19 cellular contexts compared by ENCODE assay signal in genomic region chr17:57585341-57586098, GRCh38.
DNase-seq lines count a peak whose midpoint lies in the region; ATAC-seq, FAIRE-seq and TF ChIP-seq lines count a peak whose summit lies in the region.
"Had no signal": no experiment of that assay in that cellular context is flagged by ENCODE, and none has a peak within 500 bp of the region (broad histone marks: within the 10 kb centered on the region; RNA-seq: fewer than 3 reads in every experiment).

No MANE protein-coding gene starts in this region.

- no peak for TF ChIP-seq CTCF in HCT116 (IDR thresholded peaks at IDR 0.05 in 2 of 3, conservative IDR thresholded peaks at IDR 0.05 in 1 of 3; ENCODE audit: borderline replicate concordance in 1 of 3, insufficient read depth in 1 of 3, low read depth in 2 of 3, low read length in 2 of 3)
- no peak for TF ChIP-seq CTCF in bronchial epithelial cell (IDR thresholded peaks at IDR 0.05; ENCODE audit: insufficient read depth, low read length, severe bottlenecking)
- TF ChIP-seq CTCF in GM13976 (IDR thresholded peaks at IDR 0.05; ENCODE audit: borderline replicate concordance, control extremely low read depth, extremely low read depth, insufficient read depth, missing control alignments): no peak

- TF ChIP-seq POLR2A in HCT116 (IDR thresholded peaks at IDR 0.05; ENCODE audit: borderline replicate concordance, extremely low read depth, insufficient read depth, insufficient read length): no peak

- H3K27ac ChIP-seq in HCT116 (ENCODE audit: low read depth, low read length) (no peak overlapping the region), temporal lobe (ENCODE audit: low read depth, low read length) (peak overlapping the region; percentile 2)
- H3K27ac ChIP-seq: BLaER1 treated with 17β-estradiol and CSF1 and Interleukin-3, amounts not matched to agents 10 nM and 100 nM; cardiac muscle cell; SJSA1 had no signal

- intact Hi-C loops in HCT116 (cut with micrococcal nuclease): no loop called here

- RAD21 ChIA-PET in HCT116 (lab: Charles Lee; ENCODE audit: low non-redundant PET in 1 of 2, low total read pairs in 2 of 2, uncharacterized antibody in 2 of 2, unreplicated experiment in 2 of 2): no interaction called here

- ATAC-seq in HCT116: 0 out of 2 replicates have a peak, but pooled peaks have one; percentile 14
- ATAC-seq: activated T-cell treated with anti-CD3 and anti-CD28 coated beads, Interleukin-2, amount 50 U/mL, for 4 hours had no signal

- peak; percentile 70 for FAIRE-seq in bronchial epithelial cell (lab: Jason Lieb, UNC)
- FAIRE-seq: keratinocyte had no signal

- no peak overlapping the region for H3K4me2 ChIP-seq in HCT116 (ENCODE audit: low read length)

- CTCF ChIA-PET in HCT116 (lab: Charles Lee): no interaction called here

- H3K27me3 ChIP-seq in HCT116 (ENCODE audit: insufficient read depth, low read length) (no peaks in the 10 kb centered on the region), bronchial epithelial cell (ENCODE audit: control insufficient read depth, insufficient read depth, low read length) (no peaks in the 10 kb centered on the region)
- H3K27me3 ChIP-seq: BLaER1 treated with 17β-estradiol and CSF1 and Interleukin-3, amounts not matched to agents 10 nM and 100 nM; cardiac muscle cell; SJSA1 had no signal

- no peaks in the 10 kb centered on the region for H3K9me3 ChIP-seq in HCT116 (ENCODE audit: control insufficient read depth in 1 of 2, insufficient read depth in 1 of 2, low read depth in 1 of 2, low read length in 2 of 2)
- H3K9me3 ChIP-seq: BLaER1 treated with 17β-estradiol and CSF1 and Interleukin-3, amounts not matched to agents 10 nM and 100 nM; SJSA1 had no signal

- POLR2A ChIA-PET in HCT116 (lab: Charles Lee): no interaction called here

- no peak overlapping the region for H3K9ac ChIP-seq in HCT116 (ENCODE audit: low read length)
- H3K9ac ChIP-seq: BLaER1 treated with 17β-estradiol and CSF1 and Interleukin-3, amounts not matched to agents 10 nM and 100 nM had no signal

- TF ChIP-seq RAD21 in HCT116 (IDR thresholded peaks at IDR 0.05; ENCODE audit: low read depth): no peak

- BruUV-seq in HCT116 (replicated peaks; lab: Mats Ljungman, UMichigan): no TSS peak

- in situ Hi-C loops in GM13976 (cut with MboI; ENCODE audit: low sequenced_read_pairs, unreplicated experiment): no loop called here

- no peaks in the 10 kb centered on the region for H4K20me1 ChIP-seq in HCT116 (ENCODE audit: insufficient read depth)

- no peak overlapping the region for H2AFZ ChIP-seq in HCT116 (ENCODE audit: low read depth, low read length, poor library complexity, severe bottlenecking)

- H3K4me3 ChIP-seq in HCT116 (replicated peaks in 1 of 2; ENCODE audit: low read depth in 1 of 2, low read length in 2 of 2) (no peak overlapping the region), bronchial epithelial cell (ENCODE audit: low read depth, low read length) (no peak overlapping the region)
- H3K4me3 ChIP-seq: BLaER1 treated with 17β-estradiol and CSF1 and Interleukin-3, amounts not matched to agents 10 nM and 100 nM; cardiac muscle cell; SJSA1 had no signal

- no peaks in the 10 kb centered on the region for H3K36me3 ChIP-seq in HCT116 (ENCODE audit: control insufficient read depth in 1 of 2, insufficient read depth in 2 of 2, low read length in 2 of 2)
- no peaks in the 10 kb centered on the region for H3K36me3 ChIP-seq in bronchial epithelial cell (ENCODE audit: control insufficient read depth, insufficient read depth, low read length)
- H3K36me3 ChIP-seq: cardiac muscle cell, SJSA1 had no signal

- no peaks in the 10 kb centered on the region for H3K79me2 ChIP-seq in HCT116 (ENCODE audit: insufficient read depth, low read length)

- DNase-seq in HCT116 (ENCODE audit: low read depth, low spot score): no peak
- DNase-seq in NCI-H2171 treated with DMSO at 0.1 percent for 48 hours (lab: John Stamatoyannopoulos, UW): peak; percentile 61
- no peak for DNase-seq in bronchial epithelial cell (ENCODE audit: low read depth)
- no peak for DNase-seq in NCI-H128 (lab: John Stamatoyannopoulos, UW; ENCODE audit: unreplicated experiment)
- DNase-seq in activated CD4-positive, CD25-positive, alpha-beta regulatory T cell (lab: John Stamatoyannopoulos, UW): no peak
- no peak for DNase-seq in GM13976 (ENCODE audit: low spot score)
- DNase-seq: activated CD4-positive, alpha-beta T cell treated with anti-CD3 and anti-CD28 coated beads, Interleukin-2, amount 50 U/mL, for 1 hour; activated T-cell treated with anti-CD3 and anti-CD28 coated beads, Interleukin-2, amount 50 U/mL, for 4 hours; effector CD8-positive, alpha-beta T cell; mesenchymal stem cell; MV-4-11; stimulated activated CD4-positive, alpha-beta T cell treated with anti-CD3 and anti-CD28 coated beads, Interleukin-4, amount 100 ng/mL, for 24 hours; stimulated activated CD8-positive, alpha-beta memory T cell treated with anti-CD3 and anti-CD28 coated beads, Interleukin-4, amount 100 ng/mL, for 48 hours; T1000 had no signal

- H3K9me2 ChIP-seq in HCT116 (ENCODE audit: insufficient read depth): no peaks in the 10 kb centered on the region

- H3K4me1 ChIP-seq in HCT116 (ENCODE audit: control insufficient read depth in 1 of 2, insufficient read depth in 2 of 2, low read length in 2 of 2): no peaks in the 10 kb centered on the region
- H3K4me1 ChIP-seq: SJSA1 had no signal

TF ChIP-seq in HCT116, 20 proteins besides CTCF, POLR2A, EP300 and RAD21:
- no peak for TF ChIP-seq EGR1 (IDR thresholded peaks at IDR 0.05; ENCODE audit: low read depth)
- no peak for TF ChIP-seq FOSL1 (IDR thresholded peaks at IDR 0.05; ENCODE audit: low read depth)
- no peak for TF ChIP-seq SIN3A (IDR thresholded peaks at IDR 0.05; ENCODE audit: low read depth)
- no peak for TF ChIP-seq TCF7L2 (IDR thresholded peaks at IDR 0.05; ENCODE audit: borderline replicate concordance, extremely low read depth, insufficient read depth, insufficient read length)
- no peak for TF ChIP-seq EZH2phosphoT487 (IDR thresholded peaks at IDR 0.05; ENCODE audit: borderline replicate concordance)
- no peak for TF ChIP-seq JUND (IDR thresholded peaks at IDR 0.05)
- TF ChIP-seq CBX3 (IDR thresholded peaks at IDR 0.05; ENCODE audit: low read depth): no peak
- no peak for TF ChIP-seq ZNF274 (IDR thresholded peaks at IDR 0.05; ENCODE audit: low read depth, low read length)
- no peak for TF ChIP-seq SP1 (IDR thresholded peaks at IDR 0.05; ENCODE audit: low read depth)
- TF ChIP-seq ELF1 (IDR thresholded peaks at IDR 0.05; ENCODE audit: borderline replicate concordance, low read depth): no peak
- no peak for TF ChIP-seq ZFX (IDR thresholded peaks at IDR 0.05)
- no peak for TF ChIP-seq EZH2 (IDR thresholded peaks at IDR 0.05)
- TF ChIP-seq MAX (IDR thresholded peaks at IDR 0.05): no peak
- TF ChIP-seq, protein P1, sequence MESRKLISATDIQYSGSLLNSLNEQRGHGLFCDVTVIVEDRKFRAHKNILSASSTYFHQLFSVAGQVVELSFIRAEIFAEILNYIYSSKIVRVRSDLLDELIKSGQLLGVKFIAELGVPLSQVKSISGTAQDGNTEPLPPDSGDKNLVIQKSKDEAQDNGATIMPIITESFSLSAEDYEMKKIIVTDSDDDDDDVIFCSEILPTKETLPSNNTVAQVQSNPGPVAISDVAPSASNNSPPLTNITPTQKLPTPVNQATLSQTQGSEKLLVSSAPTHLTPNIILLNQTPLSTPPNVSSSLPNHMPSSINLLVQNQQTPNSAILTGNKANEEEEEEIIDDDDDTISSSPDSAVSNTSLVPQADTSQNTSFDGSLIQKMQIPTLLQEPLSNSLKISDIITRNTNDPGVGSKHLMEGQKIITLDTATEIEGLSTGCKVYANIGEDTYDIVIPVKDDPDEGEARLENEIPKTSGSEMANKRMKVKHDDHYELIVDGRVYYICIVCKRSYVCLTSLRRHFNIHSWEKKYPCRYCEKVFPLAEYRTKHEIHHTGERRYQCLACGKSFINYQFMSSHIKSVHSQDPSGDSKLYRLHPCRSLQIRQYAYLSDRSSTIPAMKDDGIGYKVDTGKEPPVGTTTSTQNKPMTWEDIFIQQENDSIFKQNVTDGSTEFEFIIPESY (IDR thresholded peaks at IDR 0.05; ENCODE audit: extremely low read depth, insufficient replicate concordance, low read length): no peak
- TF ChIP-seq POLR2AphosphoS5 (IDR thresholded peaks at IDR 0.05; ENCODE audit: low read depth, low read length): no peak
- no peak for TF ChIP-seq YY1 (IDR thresholded peaks at IDR 0.05; ENCODE audit: extremely low read depth, insufficient replicate concordance, low read depth, low read length)
- TF ChIP-seq REST (IDR thresholded peaks at IDR 0.05; ENCODE audit: low read depth): no peak
